Comparison of ENCODE assay signal across 9 cellular contexts in the genomic region with DNA sequence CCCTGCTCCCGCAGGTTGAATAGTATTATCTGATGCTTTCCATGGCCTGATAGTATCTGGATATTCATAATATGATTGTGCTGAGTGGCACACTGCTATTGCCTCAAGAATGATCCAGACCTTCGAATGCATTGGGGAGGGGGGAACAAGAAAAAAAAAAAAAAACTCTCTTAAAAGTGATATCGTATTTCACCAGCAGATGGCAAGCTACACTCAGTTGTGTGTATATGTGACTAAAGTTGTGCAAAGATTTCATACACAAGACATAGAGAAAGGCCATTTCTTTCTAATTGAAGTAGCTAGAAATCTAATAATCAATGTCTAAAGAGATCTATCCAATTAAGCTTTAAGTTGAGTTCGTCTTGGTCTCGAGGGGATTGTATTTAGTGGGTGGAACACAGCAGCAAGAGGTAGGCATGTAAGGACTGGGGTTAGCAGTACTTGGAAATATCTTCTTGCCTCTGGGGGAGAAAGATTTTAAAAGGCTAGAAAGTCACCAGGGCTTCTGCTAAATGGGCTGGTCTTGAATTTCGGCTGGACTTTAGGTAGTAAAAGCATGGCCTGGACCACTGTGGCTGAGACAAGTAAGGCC. TPM values are rescaled to one million over a fixed set of nuclear protein-coding genes. Genes with fewer than 3 reads are reported as not detected.
A peak's percentile ranks its signal among the peaks of the same experiment; 100 is the strongest.
DNase-seq lines count a peak whose midpoint lies in the region; ATAC-seq and TF ChIP-seq lines count a peak whose summit lies in the region.
"Had no signal": no experiment of that assay in that cellular context is flagged by ENCODE, and none has a peak within 500 bp of the region (broad histone marks: within the 10 kb centered on the region; RNA-seq: fewer than 3 reads in every experiment).

No MANE protein-coding gene starts in this region.

- H3K4me3 ChIP-seq in lung: no peak overlapping the region

- peak; percentile 1 for TF ChIP-seq CTCF in lung (IDR thresholded peaks at IDR 0.05; ENCODE audit: control extremely low read depth, extremely low read depth)

- 21 to 27% methylated on average over 6 of the region's 6 CpGs for WGBS in lung, 2 donors

- no peaks in the 10 kb centered on the region for H3K36me3 ChIP-seq in lung (ENCODE audit: control insufficient read depth in 2 of 2, insufficient read depth in 2 of 2, low read length in 2 of 2)

- H3K36me3 Mint-ChIP-seq in activated T-cell treated with anti-CD3 and anti-CD28 coated beads, Interleukin-2, amount 50 U/mL, for 72 hours (ENCODE audit: insufficient read depth in 2 of 2): no peaks in the 10 kb centered on the region
- no peaks in the 10 kb centered on the region for H3K36me3 Mint-ChIP-seq in activated T-cell treated with anti-CD3 and anti-CD28 coated beads, Interleukin-2, amount 50 U/mL, for 4 hours (ENCODE audit: insufficient read depth)
- H3K36me3 Mint-ChIP-seq: activated naive CD8-positive, alpha-beta T cell treated with anti-CD3 and anti-CD28 coated beads, Interleukin-2, amount 10 ng/mL, durations not matched to agents 7 days and 5 days had no signal

- H3K27me3 ChIP-seq in lung (ENCODE audit: control insufficient read depth, insufficient read depth): no peaks in the 10 kb centered on the region

- H3K27ac Mint-ChIP-seq in activated T-cell treated with anti-CD3 and anti-CD28 coated beads, Interleukin-2, amount 50 U/mL, for 72 hours: peak overlapping the region; percentile 26
- H3K27ac Mint-ChIP-seq: activated naive CD8-positive, alpha-beta T cell treated with anti-CD3 and anti-CD28 coated beads, Interleukin-2, amount 10 ng/mL, durations not matched to agents 7 days and 5 days had no signal

- H3K9me3 ChIP-seq in lung (ENCODE audit: control insufficient read depth in 2 of 2, insufficient read depth in 1 of 2, low read length in 1 of 2): no peaks in the 10 kb centered on the region

- DNase-seq in activated T-cell treated with anti-CD3 and anti-CD28 coated beads, Interleukin-2, amount 50 U/mL, for 72 hours: no peak
- no peak for DNase-seq in activated T-cell treated with anti-CD3 and anti-CD28 coated beads, Interleukin-2, amount 50 U/mL, for 4 hours
- DNase-seq in NCI-H446 (lab: John Stamatoyannopoulos, UW) (peak; percentile 47 to 62), cerebellum (ENCODE audit: low spot score) (peak; percentile 30), lung (ENCODE audit: low spot score) (no peak)
- DNase-seq in activated effector memory CD4-positive, alpha-beta T cell treated with Interleukin-2 at 50 U/mL for 16 hours: no peak
- DNase-seq: activated naive CD8-positive, alpha-beta T cell treated with anti-CD3 and anti-CD28 coated beads, Interleukin-2, amount 10 ng/mL, durations not matched to agents 7 days and 5 days had no signal

- H3K4me1 ChIP-seq in lung (ENCODE audit: control insufficient read depth in 2 of 2, insufficient read depth in 2 of 2, low read length in 2 of 2): no peaks in the 10 kb centered on the region

- no peak overlapping the region for H3K4me3 Mint-ChIP-seq in activated T-cell treated with anti-CD3 and anti-CD28 coated beads, Interleukin-2, amount 50 U/mL, for 72 hours
- H3K4me3 Mint-ChIP-seq in activated T-cell treated with anti-CD3 and anti-CD28 coated beads, Interleukin-2, amount 50 U/mL, for 4 hours: no peak overlapping the region
- H3K4me3 Mint-ChIP-seq: activated naive CD8-positive, alpha-beta T cell treated with anti-CD3 and anti-CD28 coated beads, Interleukin-2, amount 10 ng/mL, durations not matched to agents 7 days and 5 days had no signal

- ATAC-seq in activated T-cell treated with anti-CD3 and anti-CD28 coated beads, Interleukin-2, amount 50 U/mL, for 72 hours (replicated peaks in 1 of 2): peak in 1 of 2 donors; percentile 41
- ATAC-seq in activated T-cell treated with anti-CD3 and anti-CD28 coated beads, Interleukin-2, amount 50 U/mL, for 4 hours: no peak
- ATAC-seq in lung (ENCODE audit: insufficient read depth, low FRiP score): peak; percentile 61
- ATAC-seq in HG03460 (IDR thresholded peaks at IDR 0.05; ENCODE audit: unreplicated experiment): no peak
- ATAC-seq in GM21367 (IDR thresholded peaks at IDR 0.05; ENCODE audit: unreplicated experiment): no peak

- H3K27me3 Mint-ChIP-seq in activated T-cell treated with anti-CD3 and anti-CD28 coated beads, Interleukin-2, amount 50 U/mL, for 72 hours (ENCODE audit: low read depth): peaks cover 7% of the 10 kb centered on the region
- peaks cover 8% of the 10 kb centered on the region for H3K27me3 Mint-ChIP-seq in activated T-cell treated with anti-CD3 and anti-CD28 coated beads, Interleukin-2, amount 50 U/mL, for 4 hours (ENCODE audit: low read depth)

- H3K4me1 Mint-ChIP-seq in activated T-cell treated with anti-CD3 and anti-CD28 coated beads, Interleukin-2, amount 50 U/mL, for 72 hours (ENCODE audit: low read depth): peaks cover 5% of the 10 kb centered on the region
- no peaks in the 10 kb centered on the region for H3K4me1 Mint-ChIP-seq in activated T-cell treated with anti-CD3 and anti-CD28 coated beads, Interleukin-2, amount 50 U/mL, for 4 hours (ENCODE audit: low read depth)
- H3K4me1 Mint-ChIP-seq: activated naive CD8-positive, alpha-beta T cell treated with anti-CD3 and anti-CD28 coated beads, Interleukin-2, amount 10 ng/mL, durations not matched to agents 7 days and 5 days had no signal

- H3K27ac ChIP-seq in lung (ENCODE audit: low read depth in 1 of 2, low read length in 1 of 2): no peak overlapping the region

- peaks cover 0 to 2% of the 10 kb centered on the region in 2 donors for H3K9me3 Mint-ChIP-seq in activated T-cell treated with anti-CD3 and anti-CD28 coated beads, Interleukin-2, amount 50 U/mL, for 72 hours
- H3K9me3 Mint-ChIP-seq in activated T-cell treated with anti-CD3 and anti-CD28 coated beads, Interleukin-2, amount 50 U/mL, for 4 hours: no peaks in the 10 kb centered on the region
- H3K9me3 Mint-ChIP-seq: activated naive CD8-positive, alpha-beta T cell treated with anti-CD3 and anti-CD28 coated beads, Interleukin-2, amount 10 ng/mL, durations not matched to agents 7 days and 5 days had no signal

RNA-seq across cellular contexts. Expression of a gene that starts 15.3 kb away (rescaled TPM):
- total RNA-seq in activated T-cell treated with anti-CD3 and anti-CD28 coated beads, Interleukin-2, amount 50 U/mL, for 72 hours: not detected
- not detected for total RNA-seq in activated T-cell treated with anti-CD3 and anti-CD28 coated beads, Interleukin-2, amount 50 U/mL, for 4 hours
- total RNA-seq in cerebellum (2.2 TPM), lung (1 to 10 TPM; 2.5 to 5.3 TPM)
- polyA plus RNA-seq in lung: 1 to 10 TPM; 3.2 to 3.5 TPM
- total RNA-seq: activated naive CD8-positive, alpha-beta T cell treated with anti-CD3 and anti-CD28 coated beads, Interleukin-2, amount 10 ng/mL, durations not matched to agents 7 days and 5 days had no signal

RNA-seq across cellular contexts. Expression of a gene that starts 19.1 kb away (rescaled TPM):
- total RNA-seq in activated T-cell treated with anti-CD3 and anti-CD28 coated beads, Interleukin-2, amount 50 U/mL, for 72 hours: 1 to 10 TPM; 1.7 to 2.6 TPM
- 1 to 10 TPM; 1.0 to 5.2 (median 2.0) TPM for total RNA-seq in activated T-cell treated with anti-CD3 and anti-CD28 coated beads, Interleukin-2, amount 50 U/mL, for 4 hours
- total RNA-seq in cerebellum: 21.2 TPM
- total RNA-seq in lung: 10 to 100 TPM; 65.2 to 93.2 TPM
- polyA plus RNA-seq in lung: 10 to 100 TPM; 22.5 to 33.0 TPM

RNA-seq across cellular contexts. Expression of a gene that starts 52.9 kb away (rescaled TPM):
- not detected for total RNA-seq in activated T-cell treated with anti-CD3 and anti-CD28 coated beads, Interleukin-2, amount 50 U/mL, for 72 hours
- total RNA-seq in activated T-cell treated with anti-CD3 and anti-CD28 coated beads, Interleukin-2, amount 50 U/mL, for 4 hours: not detected
- total RNA-seq in cerebellum (not detected), lung (under 1 TPM; 0.28 to 0.77 TPM)
- polyA plus RNA-seq in lung: 1 to 10 TPM in 1 of 2 donors, under 1 TPM in 1; 0.65 to 1.8 TPM
- total RNA-seq: activated naive CD8-positive, alpha-beta T cell treated with anti-CD3 and anti-CD28 coated beads, Interleukin-2, amount 10 ng/mL, durations not matched to agents 7 days and 5 days had no signal

Comparison
In these comparisons a context has a peak if more than half of its experiments do, and no peak if none do; other contexts are left out.
1. DNase-seq: peak in NCI-H446 (2 of 2) and cerebellum (single experiment); none in activated T-cell treated with anti-CD3 and anti-CD28 coated beads, Interleukin-2, amount 50 U/mL, for 72 hours (0 of 2), activated T-cell treated with anti-CD3 and anti-CD28 coated beads, Interleukin-2, amount 50 U/mL, for 4 hours (single experiment), lung (single experiment) and activated effector memory CD4-positive, alpha-beta T cell treated with Interleukin-2 at 50 U/mL for 16 hours (single experiment).